ENCODE assay signal across 9 cellular contexts in the genomic region with DNA sequence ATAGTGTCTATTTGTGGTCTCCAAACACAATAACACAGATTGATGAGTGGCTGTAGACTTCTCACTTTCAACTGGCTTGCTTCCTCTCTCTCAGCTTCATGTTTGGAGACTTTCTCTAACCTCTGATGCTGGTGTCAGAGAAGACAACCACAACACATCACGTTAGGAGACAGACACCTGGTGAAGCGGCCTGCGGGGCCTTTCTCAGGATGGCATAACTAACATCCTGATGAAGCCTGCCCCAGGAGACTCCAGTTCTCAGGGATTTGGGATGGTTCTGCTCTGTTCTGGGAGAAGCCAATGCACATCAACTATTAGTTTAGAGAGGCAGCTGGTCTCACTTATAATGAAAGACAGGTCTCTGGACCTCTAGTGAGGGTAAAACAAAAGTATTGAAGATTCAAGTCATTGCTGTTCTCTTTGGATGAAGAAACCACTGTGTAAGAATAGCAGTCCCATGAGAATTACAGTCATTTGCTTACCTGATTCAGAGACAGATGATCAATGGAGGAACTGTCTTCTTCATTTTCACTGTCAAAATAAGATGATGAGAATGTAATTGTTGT. TPM values are rescaled to one million over a fixed set of nuclear protein-coding genes. Genes with fewer than 3 reads are reported as not detected.
DNase-seq lines count a peak whose midpoint lies in the region; ATAC-seq and TF ChIP-seq lines count a peak whose summit lies in the region.
"Had no signal": no experiment of that assay in that cellular context is flagged by ENCODE, and none has a peak within 500 bp of the region (broad histone marks: within the 10 kb centered on the region; RNA-seq: fewer than 3 reads in every experiment).

No MANE protein-coding gene starts in this region.

- H3K4me1 Mint-ChIP-seq in memory B cell (peaks cover 31% of the 10 kb centered on the region), chondrocyte (ENCODE audit: low read depth) (no peaks in the 10 kb centered on the region)

- DNase-seq in memory B cell (ENCODE audit: low spot score in 2 of 2) (no peak), T-helper 2 cell (no peak), chondrocyte (ENCODE audit: low spot score) (no peak), NCI-H2171 (lab: John Stamatoyannopoulos, UW) (no peak)
- DNase-seq: left lung, SK-N-SH had no signal

- H3K4me3 Mint-ChIP-seq in memory B cell (peak overlapping the region; percentile 49), chondrocyte (ENCODE audit: unreplicated experiment) (no peak overlapping the region)

- ATAC-seq in GM18873 (IDR thresholded peaks at IDR 0.05; ENCODE audit: low FRiP score, unreplicated experiment) (peak; percentile 82), GM21576 (IDR thresholded peaks at IDR 0.05; ENCODE audit: unreplicated experiment) (peak; percentile 87), HG03175 (IDR thresholded peaks at IDR 0.05; ENCODE audit: unreplicated experiment) (peak; percentile 88), memory B cell (ENCODE audit: low read depth) (peak; percentile 81)
- ATAC-seq: left lung had no signal

- H3K9me3 Mint-ChIP-seq in memory B cell (no peaks in the 10 kb centered on the region), chondrocyte (ENCODE audit: low read depth) (no peaks in the 10 kb centered on the region)

- H3K36me3 Mint-ChIP-seq in memory B cell = no peaks in the 10 kb centered on the region
- H3K36me3 Mint-ChIP-seq in chondrocyte (ENCODE audit: low read depth) = no peaks in the 10 kb centered on the region

- H3K27me3 Mint-ChIP-seq in memory B cell (no peaks in the 10 kb centered on the region), chondrocyte (ENCODE audit: low read depth) (no peaks in the 10 kb centered on the region)

- no peak for TF ChIP-seq CTCF in chondrocyte (IDR thresholded peaks at IDR 0.05)

- peak overlapping the region; percentile 83 for H3K27ac Mint-ChIP-seq in memory B cell
- H3K27ac Mint-ChIP-seq in chondrocyte (ENCODE audit: unreplicated experiment) = no peak overlapping the region

RNA-seq across cellular contexts. Expression of a gene that starts 2.0 kb away (rescaled TPM):
- not detected in 3 replicates for total RNA-seq in chondrocyte

RNA-seq across cellular contexts. Expression of a gene that starts 17.9 kb away (rescaled TPM):
- total RNA-seq in chondrocyte = 3.4 to 6.1 TPM (median 5.1 TPM) in 3 replicates

RNA-seq across cellular contexts. Expression of a gene that starts 54.3 kb away (rescaled TPM):
- total RNA-seq in chondrocyte = not detected in 3 replicates
